20 cellular contexts compared by ENCODE assay signal in genomic region chr10:558331-558730, GRCh38.
DNase-seq lines count a peak whose midpoint lies in the region; ATAC-seq, FAIRE-seq and TF ChIP-seq lines count a peak whose summit lies in the region.
"Had no signal": no experiment of that assay in that cellular context is flagged by ENCODE, and none has a peak within 500 bp of the region (broad histone marks: within the 10 kb centered on the region; RNA-seq: fewer than 3 reads in every experiment).

No MANE protein-coding gene starts in this region.

- no peaks in the 10 kb centered on the region for H3K36me3 Mint-ChIP-seq in WTC11

- H2BK12ac ChIP-seq in trophoblast cell (ENCODE audit: low read length), result peak overlapping the region; percentile 63

- H3K4me1 ChIP-seq in DOHH2 (ENCODE audit: control insufficient read depth, low read length), result peaks cover 88% of the 10 kb centered on the region
- H3K4me1 ChIP-seq in OCI-LY3 (ENCODE audit: low read length), result peaks cover 28% of the 10 kb centered on the region
- H3K4me1 ChIP-seq in trophoblast cell (ENCODE audit: control insufficient read depth in 1 of 2, insufficient read depth in 2 of 2, low read length in 2 of 2), result peaks cover 31 to 45% of the 10 kb centered on the region in 2 experiments
- H3K4me1 ChIP-seq: SJSA1 had no signal

- H3K4me2 ChIP-seq in DOHH2 (ENCODE audit: low read length) (peak overlapping the region; percentile 64), OCI-LY3 (ENCODE audit: low read length) (peak overlapping the region; percentile 66), trophoblast cell (ENCODE audit: low read length) (no peak overlapping the region)
- H3K4me2 ChIP-seq: A549, KMS-11 had no signal

- H3F3A ChIP-seq in DOHH2 (ENCODE audit: control insufficient read depth, insufficient read depth), result peaks cover 24% of the 10 kb centered on the region

- TF ChIP-seq CTCF in DOHH2 (IDR thresholded peaks at IDR 0.05; ENCODE audit: low read depth, low read length, poor library complexity, severe bottlenecking) (no peak), OCI-LY3 (IDR thresholded peaks at IDR 0.05; ENCODE audit: low read depth, low read length) (no peak), bronchial epithelial cell (IDR thresholded peaks at IDR 0.05; ENCODE audit: insufficient read depth, low read length, severe bottlenecking) (no peak), WTC11 (IDR thresholded peaks at IDR 0.05) (no peak)

- H4K20me1 ChIP-seq in DOHH2 (ENCODE audit: control insufficient read depth, insufficient read depth, low read depth, low read length) (no peaks in the 10 kb centered on the region), OCI-LY3 (ENCODE audit: insufficient read depth, low read length) (no peaks in the 10 kb centered on the region)

- H3K23ac ChIP-seq in trophoblast cell (ENCODE audit: low read length), result no peak overlapping the region

- H3K9me2 ChIP-seq in DOHH2 (replicated peaks; ENCODE audit: control insufficient read depth, low read length), result no peaks in the 10 kb centered on the region

- H4K91ac ChIP-seq in trophoblast cell (ENCODE audit: low read depth, low read length), result peak overlapping the region; percentile 61

- H3K4me3 ChIP-seq in DOHH2 (ENCODE audit: low read length), result peak overlapping the region; percentile 46
- peak overlapping the region; percentile 60 for H3K4me3 ChIP-seq in OCI-LY3 (ENCODE audit: low read length)
- H3K4me3 ChIP-seq in bronchial epithelial cell (ENCODE audit: low read depth, low read length), result no peak overlapping the region
- no peak overlapping the region for H3K4me3 ChIP-seq in trophoblast cell (ENCODE audit: low read depth, low read length)
- H3K4me3 ChIP-seq: A549, GM12878, SJSA1 had no signal

- intact Hi-C loops in Right ventricle myocardium inferior (cut with DNase I), result no loop called here

- peak overlapping the region; percentile 61 for H3K14ac ChIP-seq in trophoblast cell (ENCODE audit: low read length)

- H3K79me1 ChIP-seq in trophoblast cell (ENCODE audit: low read length), result peaks cover 16% of the 10 kb centered on the region

- H3K79me2 ChIP-seq in DOHH2 (ENCODE audit: control insufficient read depth, low read length), result no peaks in the 10 kb centered on the region
- no peaks in the 10 kb centered on the region for H3K79me2 ChIP-seq in OCI-LY3 (ENCODE audit: low read length)
- peaks cover 6% of the 10 kb centered on the region for H3K79me2 ChIP-seq in trophoblast cell (ENCODE audit: control insufficient read depth, insufficient read depth, low read length, poor library complexity)

- peak; percentile 13 for FAIRE-seq in bronchial epithelial cell (lab: Jason Lieb, UNC)
- FAIRE-seq: A549, GM12878, HTR-8/SVneo had no signal

- H3K4me1 Mint-ChIP-seq in WTC11, result peaks cover 51% of the 10 kb centered on the region

- ATAC-seq in Right ventricle myocardium inferior (no peak), WTC11 (no peak)
- ATAC-seq: GM12878 had no signal

- H3K27ac ChIP-seq in DOHH2 (ENCODE audit: low read depth, low read length) (peak overlapping the region; percentile 96), OCI-LY3 (ENCODE audit: low read length) (peak overlapping the region; percentile 48; the same call in 1 of the 2 replicates), trophoblast cell (ENCODE audit: low read depth, low read length) (no peak overlapping the region)
- H3K27ac ChIP-seq: A549, KMS-11, SJSA1 had no signal

- peak overlapping the region; percentile 50 for H2BK120ac ChIP-seq in trophoblast cell (ENCODE audit: insufficient read depth, low read length, poor library complexity)

- H2BK5ac ChIP-seq in trophoblast cell (ENCODE audit: low read depth, low read length, poor library complexity), result no peak overlapping the region

- H3K9ac ChIP-seq in OCI-LY3 (ENCODE audit: low read length) (no peak overlapping the region), trophoblast cell (ENCODE audit: low read length) (no peak overlapping the region)
- H3K9ac ChIP-seq: KMS-11 had no signal

- H4K12ac ChIP-seq in trophoblast cell (ENCODE audit: low read depth, low read length), result peak overlapping the region; percentile 63

- no peak overlapping the region for H3K4ac ChIP-seq in trophoblast cell (ENCODE audit: low read depth, low read length)

- peak overlapping the region; percentile 67 for H3K18ac ChIP-seq in trophoblast cell (ENCODE audit: low read length)

- no peaks in the 10 kb centered on the region for H3K9me3 ChIP-seq in DOHH2 (ENCODE audit: control insufficient read depth, insufficient read depth, low read length)
- H3K9me3 ChIP-seq in OCI-LY3 (ENCODE audit: insufficient read depth, low read length), result peaks cover 10% of the 10 kb centered on the region; the same call in 1 of the 2 replicates
- H3K9me3 ChIP-seq in trophoblast cell (ENCODE audit: insufficient read depth, low read depth, low read length), result peaks cover 1% of the 10 kb centered on the region
- H3K9me3 ChIP-seq: A549, BE2C, SJSA1 had no signal

- no peaks in the 10 kb centered on the region for H3K27me3 Mint-ChIP-seq in WTC11 (ENCODE audit: low read depth)
- H3K27me3 Mint-ChIP-seq: CD4-positive, alpha-beta T cell had no signal

- no peak overlapping the region for H3K4me3 Mint-ChIP-seq in WTC11
- H3K4me3 Mint-ChIP-seq: CD4-positive, alpha-beta T cell had no signal

- CTCF ChIA-PET in WTC11 (lab: Charles Lee), result interaction anchor here (1.2 to 1.4 kb wide), 2 partner anchors 47 to 230 kb away, joined by 4 to 5 read pairs; no protein-coding TSS in a partner anchor

- H2AFZ ChIP-seq in OCI-LY3 (ENCODE audit: low read depth, low read length), result peak overlapping the region; percentile 81; the same call in 1 of the 2 replicates
- H2AFZ ChIP-seq in trophoblast cell (ENCODE audit: insufficient read depth, low read length, poor library complexity), result no peak overlapping the region

- H3K36me3 ChIP-seq in DOHH2 (ENCODE audit: control insufficient read depth, low read length) (no peaks in the 10 kb centered on the region; the same call in 1 of the 2 replicates), OCI-LY3 (replicated peaks; ENCODE audit: low read depth, low read length) (no peaks in the 10 kb centered on the region), bronchial epithelial cell (ENCODE audit: control insufficient read depth, insufficient read depth, low read length) (no peaks in the 10 kb centered on the region), trophoblast cell (ENCODE audit: control insufficient read depth in 1 of 2, insufficient read depth in 2 of 2, low read length in 2 of 2) (no peaks in the 10 kb centered on the region)
- H3K36me3 ChIP-seq: BE2C had no signal

- H3K27me3 ChIP-seq in DOHH2 (ENCODE audit: control insufficient read depth, low read length) (peaks cover 2% of the 10 kb centered on the region; the same call in 1 of the 2 replicates), OCI-LY3 (ENCODE audit: low read depth, low read length) (no peaks in the 10 kb centered on the region), bronchial epithelial cell (ENCODE audit: control insufficient read depth, insufficient read depth, low read length) (no peaks in the 10 kb centered on the region), trophoblast cell (ENCODE audit: insufficient read depth, low read length) (no peaks in the 10 kb centered on the region)
- H3K27me3 ChIP-seq: BE2C, SJSA1 had no signal

- H3K9me3 Mint-ChIP-seq in WTC11, result peaks cover 6% of the 10 kb centered on the region
- H3K9me3 Mint-ChIP-seq: CD4-positive, alpha-beta T cell had no signal

- H2AK5ac ChIP-seq in trophoblast cell (ENCODE audit: low read length), result peak overlapping the region; percentile 71

- POLR2A ChIA-PET in WTC11 (lab: Charles Lee), result no interaction called here

- peak overlapping the region; percentile 29 for H4K8ac ChIP-seq in trophoblast cell (ENCODE audit: low read depth, low read length)

- DNase-seq in bronchial epithelial cell (ENCODE audit: low read depth) (no peak), trophoblast cell (no peak), Right ventricle myocardium inferior (ENCODE audit: missing footprints) (no peak), WTC11 (ENCODE audit: low spot score) (no peak), NCI-H1092 (lab: John Stamatoyannopoulos, UW) (no peak)
- no peak for DNase-seq in activated CD4-positive, alpha-beta T cell treated with anti-CD3 and anti-CD28 coated beads for 4 hours
- DNase-seq: COR-L47, DMS79, NCI-H1105 treated with DMSO at 0.1 percent for 48 hours, NCI-H2029 treated with DMSO at 0.1 percent for 48 hours, NCI-H446 treated with DMSO at 0.1 percent for 48 hours had no signal

- no peak overlapping the region; the same call in 1 of the 2 replicates for H3K27ac Mint-ChIP-seq in WTC11
- H3K27ac Mint-ChIP-seq: CD4-positive, alpha-beta T cell had no signal

- WGBS in trophoblast cell (ENCODE audit: extremely low coverage, insufficient coverage, insufficient read length), result no CpG with 5 or more reads among the region's 17 CpGs

TF ChIP-seq in WTC11, 78 proteins besides CTCF, POLR2A, EP300 and RAD21 (continues in another document):
- TF ChIP-seq AFF4 (CRISPR knock-in tag; IDR thresholded peaks at IDR 0.05; ENCODE audit: borderline replicate concordance), result no peak

Comparison
In these comparisons a context has a peak if more than half of its experiments do, and no peak if none do; other contexts are left out.
1. H3K4me3 ChIP-seq: peak in DOHH2 (single experiment) and OCI-LY3 (single experiment); none in bronchial epithelial cell (single experiment) and trophoblast cell (single experiment).